10 cellular contexts compared by ENCODE assay signal in genomic region chr11:100684101-100685065, GRCh38. TPM values are rescaled to one million over a fixed set of nuclear protein-coding genes. Genes with fewer than 3 reads are reported as not detected.
DNase-seq lines count a peak whose midpoint lies in the region; ATAC-seq and TF ChIP-seq lines count a peak whose summit lies in the region.
"Had no signal": no experiment of that assay in that cellular context is flagged by ENCODE, and none has a peak within 500 bp of the region (broad histone marks: within the 10 kb centered on the region; RNA-seq: fewer than 3 reads in every experiment).

No MANE protein-coding gene starts in this region.

- H3K36me3 ChIP-seq in stomach: no peaks in the 10 kb centered on the region
- H3K36me3 ChIP-seq: heart right ventricle had no signal

- H3K27me3 ChIP-seq in stomach: peaks cover 0 to 7% (median 0%) of the 10 kb centered on the region in 3 donors

- no peaks in the 10 kb centered on the region for H3K36me3 Mint-ChIP-seq in activated naive CD8-positive, alpha-beta T cell treated with anti-CD3 and anti-CD28 coated beads for 36 hours
- H3K36me3 Mint-ChIP-seq: activated CD8-positive, alpha-beta memory T cell treated with anti-CD3 and anti-CD28 coated beads, Interleukin-2, amount 10 ng/mL, durations not matched to agents 7 days and 5 days had no signal

- TF ChIP-seq POLR2A in stomach (IDR thresholded peaks at IDR 0.05): no peak

- H3K27ac Mint-ChIP-seq in activated naive CD8-positive, alpha-beta T cell treated with anti-CD3 and anti-CD28 coated beads for 36 hours: peak overlapping the region; percentile 39
- H3K27ac Mint-ChIP-seq: activated CD8-positive, alpha-beta memory T cell treated with anti-CD3 and anti-CD28 coated beads, Interleukin-2, amount 10 ng/mL, durations not matched to agents 7 days and 5 days had no signal

- peaks cover 23% of the 10 kb centered on the region for H3K4me1 Mint-ChIP-seq in activated naive CD8-positive, alpha-beta T cell treated with anti-CD3 and anti-CD28 coated beads for 36 hours

- 38 to 59% (median 44%) methylated on average over 6 of the region's 6 CpGs for WGBS in stomach, 5 donors

- peaks cover 39% of the 10 kb centered on the region for H3K27me3 Mint-ChIP-seq in activated naive CD8-positive, alpha-beta T cell treated with anti-CD3 and anti-CD28 coated beads for 36 hours

- intact Hi-C loops in stomach (cut with DNase I; ENCODE audit: low total_unique reads): loop anchor here (10.0 kb wide), 2 partner anchors 100 to 170 kb away; no protein-coding TSS in a partner anchor

- peak; percentile 33 for ATAC-seq in HG03045 (IDR thresholded peaks at IDR 0.05; ENCODE audit: unreplicated experiment)
- ATAC-seq: activated CD8-positive, alpha-beta memory T cell treated with anti-CD3 and anti-CD28 coated beads, Interleukin-2, amount 10 ng/mL, durations not matched to agents 7 days and 5 days; heart right ventricle had no signal

- H3K4me3 Mint-ChIP-seq in activated naive CD8-positive, alpha-beta T cell treated with anti-CD3 and anti-CD28 coated beads for 36 hours: no peak overlapping the region
- H3K4me3 Mint-ChIP-seq: activated CD8-positive, alpha-beta memory T cell treated with anti-CD3 and anti-CD28 coated beads, Interleukin-2, amount 10 ng/mL, durations not matched to agents 7 days and 5 days had no signal

- TF ChIP-seq CTCF in stomach (IDR thresholded peaks at IDR 0.05): no peak

- peak overlapping the region in 4 of 5 donors; percentile 47 to 92 (median 71) for H3K27ac ChIP-seq in stomach

- H3K4me3 ChIP-seq in stomach: no peak overlapping the region
- H3K4me3 ChIP-seq: heart right ventricle had no signal

- H3K9me3 Mint-ChIP-seq in activated naive CD8-positive, alpha-beta T cell treated with anti-CD3 and anti-CD28 coated beads for 36 hours: no peaks in the 10 kb centered on the region

- TF ChIP-seq EP300 in stomach (IDR thresholded peaks at IDR 0.05): no peak

- H3K9me3 ChIP-seq in stomach: no peaks in the 10 kb centered on the region
- H3K9me3 ChIP-seq: heart right ventricle had no signal

- peaks cover 6 to 65% (median 23%) of the 10 kb centered on the region in 4 donors for H3K4me1 ChIP-seq in stomach

- DNase-seq in NCI-H1092 treated with DMSO at 0.1 percent for 48 hours (lab: John Stamatoyannopoulos, UW): peak; percentile 20
- no peak for DNase-seq in NCI-H1092 (lab: John Stamatoyannopoulos, UW)
- DNase-seq in activated naive CD8-positive, alpha-beta T cell treated with anti-CD3 and anti-CD28 coated beads for 36 hours: no peak
- no peak for DNase-seq in stomach
- no peak for DNase-seq in stimulated activated CD4-positive, alpha-beta T cell treated with anti-CD3 and anti-CD28 coated beads, Interleukin-15, amount 100 ng/mL, for 24 hours
- DNase-seq in GDM1 (lab: John Stamatoyannopoulos, UW): no peak
- DNase-seq in NCI-H1694 treated with DMSO at 0.1 percent for 48 hours (lab: John Stamatoyannopoulos, UW): no peak
- DNase-seq: activated CD8-positive, alpha-beta memory T cell treated with anti-CD3 and anti-CD28 coated beads, Interleukin-2, amount 10 ng/mL, durations not matched to agents 7 days and 5 days; heart right ventricle had no signal

RNA-seq across cellular contexts. Expression of gene ARHGAP42, which starts 2.7 kb away (rescaled TPM):
- total RNA-seq in activated naive CD8-positive, alpha-beta T cell treated with anti-CD3 and anti-CD28 coated beads for 36 hours: under 1 TPM; 0.22 to 0.58 TPM
- total RNA-seq in stomach: 100 to 1,000 TPM in 1 of 5 donors, 10 to 100 TPM in 4; 27.4 to 119 (median 64.5) TPM
- 10 to 100 TPM in 1 of 3 donors, 1 to 10 TPM in 2; 2.3 to 17.4 (median 7.4) TPM for polyA plus RNA-seq in stomach

Comparison
In these comparisons a context has a peak if more than half of its experiments do, and no peak if none do; other contexts are left out.
1. RNA of gene ARHGAP42, which starts 2.7 kb away (total RNA-seq): 27.4 to 119 TPM in stomach; 0.22 to 0.58 TPM in activated naive CD8-positive, alpha-beta T cell treated with anti-CD3 and anti-CD28 coated beads for 36 hours; every median in the first group is over 10 times any median in the second.